35 cellular contexts compared by ENCODE assay signal in genomic region chr7:94270772-94271171, GRCh38.
DNase-seq lines count a peak whose midpoint lies in the region; ATAC-seq, FAIRE-seq and TF ChIP-seq lines count a peak whose summit lies in the region.
"Had no signal": no experiment of that assay in that cellular context is flagged by ENCODE, and none has a peak within 500 bp of the region (broad histone marks: within the 10 kb centered on the region; RNA-seq: fewer than 3 reads in every experiment).

No MANE protein-coding gene starts in this region.

- H4K20me1 ChIP-seq in HepG2 (ENCODE audit: insufficient read depth, low read length) (no peaks in the 10 kb centered on the region), K562 (replicated peaks; ENCODE audit: control insufficient read depth, insufficient read depth, low read length) (no peaks in the 10 kb centered on the region)
- H4K20me1 ChIP-seq: BLaER1; BLaER1 treated with 17β-estradiol and CSF1 and Interleukin-3, amounts not matched to agents 10 nM and 100 nM had no signal

- H3K9ac ChIP-seq in HepG2 (ENCODE audit: insufficient read depth, low read depth, low read length) = no peak overlapping the region
- H3K9ac ChIP-seq in K562 (ENCODE audit: insufficient read depth in 1 of 2, low read depth in 2 of 2, low read length in 2 of 2) = no peak overlapping the region
- H3K9ac ChIP-seq: BLaER1; BLaER1 treated with 17β-estradiol and CSF1 and Interleukin-3, amounts not matched to agents 10 nM and 100 nM had no signal

- BruUV-seq in HepG2 (replicated peaks; lab: Mats Ljungman, UMichigan) = no TSS peak
- no TSS peak for BruUV-seq in K562 (replicated peaks; lab: Mats Ljungman, UMichigan)

- in situ Hi-C loops in HepG2 (cut with HindIII; ENCODE audit: extremely low pct_ligation_motif_present, low pct_unique_long_range_greater_than_20kb) (no loop called here), K562 (cut with MboI) (no loop called here)

- H3K4me1 ChIP-seq in HepG2 (ENCODE audit: insufficient read depth, low read length) (no peaks in the 10 kb centered on the region), right lobe of liver (no peaks in the 10 kb centered on the region), K562 (replicated peaks in 1 of 2; ENCODE audit: control insufficient read depth in 2 of 2, insufficient read depth in 2 of 2, low read length in 2 of 2) (no peaks in the 10 kb centered on the region)
- H3K4me1 ChIP-seq: A549, Caco-2 had no signal

- 0% methylated on average over 1 of the region's 1 CpG for WGBS in HepG2 (ENCODE audit: low lambda C conversion rate)
- 69% methylated on average over 1 of the region's 1 CpG for WGBS in right lobe of liver (ENCODE audit: insufficient coverage, low coverage, low lambda C conversion rate, missing lambda C conversion rate)
- WGBS in K562 (ENCODE audit: insufficient coverage, low coverage, missing lambda C conversion rate) = 0% methylated on average over 1 of the region's 1 CpG

- H3K9me1 ChIP-seq in K562 (ENCODE audit: control insufficient read depth, insufficient read depth, low read length) = no peaks in the 10 kb centered on the region

- TF ChIP-seq RAD21 in HepG2 (CRISPR knock-in tag; IDR thresholded peaks at IDR 0.05) = no peak
- no peak for TF ChIP-seq RAD21 in K562 (CRISPR knock-in tag; conservative IDR thresholded peaks at IDR 0.05 in 1 of 2, IDR thresholded peaks at IDR 0.05 in 1 of 2)

- FAIRE-seq in HepG2 (lab: Jason Lieb, UNC) (no peak), G401.6 (lab: Jason Lieb, UNC) (peak; percentile 67), TTC549 (lab: Jason Lieb, UNC) (peak; percentile 11), K562 (lab: Jason Lieb, UNC) (no peak)
- FAIRE-seq: A204.1, D721Med had no signal

- intact Hi-C loops in HepG2 (cut with micrococcal nuclease; ENCODE audit: unreplicated experiment) = no loop called here
- intact Hi-C loops in right lobe of liver (cut with DNase I) = no loop called here
- intact Hi-C loops in K562 (cut with micrococcal nuclease) = loop anchor here (10.0 kb wide), 1 partner anchor 366 kb away; the partner anchor contains the start of gene GNGT1
- intact Hi-C loops in cardiac septum (cut with DNase I) = loop anchor here (10.0 kb wide), 1 partner anchor 376 kb away; the partner anchor contains the start of gene TFPI2

- H2AFZ ChIP-seq in HepG2 (ENCODE audit: low read length) (no peak overlapping the region), K562 (ENCODE audit: low read depth, low read length) (no peak overlapping the region)

- TF ChIP-seq CTCF in HepG2 (CRISPR knock-in tag; IDR thresholded peaks at IDR 0.05) (no peak), right lobe of liver (IDR thresholded peaks at IDR 0.05) (no peak), K562 (IDR thresholded peaks at IDR 0.05 in 2 of 3, conservative IDR thresholded peaks at IDR 0.05 in 1 of 3; ENCODE audit: insufficient read depth in 2 of 3, low read depth in 1 of 3, low read length in 3 of 3) (no peak), RWPE1 (conservative IDR thresholded peaks at IDR 0.05; ENCODE audit: low read depth) (no peak)

- ATAC-seq in HepG2 = no peak
- ATAC-seq in right lobe of liver = no peak
- no peak for ATAC-seq in K562
- ATAC-seq: A549; CD8-positive, alpha-beta T cell had no signal

- H3K9me3 ChIP-seq in HepG2 (ENCODE audit: low read length) (no peaks in the 10 kb centered on the region), right lobe of liver (no peaks in the 10 kb centered on the region), K562 (replicated peaks; ENCODE audit: control insufficient read depth, insufficient read depth, low read depth, low read length) (no peaks in the 10 kb centered on the region)
- H3K9me3 ChIP-seq: A549; BE2C; BLaER1; BLaER1 treated with 17β-estradiol and CSF1 and Interleukin-3, amounts not matched to agents 10 nM and 100 nM; Caco-2 had no signal

- no peak overlapping the region for H3K27ac ChIP-seq in HepG2 (ENCODE audit: extremely low read length, insufficient read depth, low read length)
- no peak overlapping the region for H3K27ac ChIP-seq in right lobe of liver
- H3K27ac ChIP-seq in K562 (ENCODE audit: extremely low read depth, low read depth, low read length) = no peak overlapping the region
- no peak overlapping the region for H3K27ac ChIP-seq in RWPE1
- H3K27ac ChIP-seq: 22Rv1; A549; BLaER1; BLaER1 treated with 17β-estradiol and CSF1 and Interleukin-3, amounts not matched to agents 10 nM and 100 nM; C4-2B had no signal

- H3K36me3 ChIP-seq in HepG2 (replicated peaks in 1 of 2; ENCODE audit: control insufficient read depth in 1 of 2, insufficient read depth in 2 of 2, low read length in 2 of 2) = no peaks in the 10 kb centered on the region
- H3K36me3 ChIP-seq in right lobe of liver = no peaks in the 10 kb centered on the region
- no peaks in the 10 kb centered on the region for H3K36me3 ChIP-seq in K562 (ENCODE audit: control insufficient read depth, insufficient read depth, low read length)
- H3K36me3 ChIP-seq: BE2C; BLaER1; BLaER1 treated with 17β-estradiol and CSF1 and Interleukin-3, amounts not matched to agents 10 nM and 100 nM had no signal

- POLR2A ChIA-PET in HepG2 (lab: Yijun Ruan, JAX) (no interaction called here), K562 (lab: Yijun Ruan, JAX) (no interaction called here), RWPE1 (lab: Yijun Ruan, JAX; ENCODE audit: low non-redundant PET) (no interaction called here)

- H3K4me3 ChIP-seq in HepG2 (replicated peaks in 1 of 3; ENCODE audit: insufficient read depth in 1 of 3, low read depth in 2 of 3, low read length in 3 of 3) = no peak overlapping the region
- H3K4me3 ChIP-seq in right lobe of liver = no peak overlapping the region
- no peak overlapping the region for H3K4me3 ChIP-seq in K562
- H3K4me3 ChIP-seq: A549; BLaER1; BLaER1 treated with 17β-estradiol and CSF1 and Interleukin-3, amounts not matched to agents 10 nM and 100 nM had no signal

- H3K27me3 ChIP-seq in HepG2 (ENCODE audit: control insufficient read depth in 1 of 2, insufficient read depth in 2 of 2, low read length in 2 of 2) (no peaks in the 10 kb centered on the region), right lobe of liver (no peaks in the 10 kb centered on the region), K562 (ENCODE audit: control insufficient read depth in 2 of 2, insufficient read depth in 2 of 2, low read length in 2 of 2) (no peaks in the 10 kb centered on the region)
- H3K27me3 ChIP-seq: BE2C; BLaER1; BLaER1 treated with 17β-estradiol and CSF1 and Interleukin-3, amounts not matched to agents 10 nM and 100 nM had no signal

- no peak for DNase-seq in HepG2 (ENCODE audit: low spot score)
- no peak for DNase-seq in right lobe of liver
- DNase-seq in K562 (ENCODE audit: extremely low read depth in 1 of 4, low spot score in 3 of 4) = no peak
- DNase-seq in RWPE1 (ENCODE audit: low spot score) = no peak
- no peak for DNase-seq in GM19240 (ENCODE audit: insufficient read length, low spot score)
- no peak for DNase-seq in cardiac septum (ENCODE audit: low spot score)
- DNase-seq: 8988T; ACHN; AML-193; BE2C; C1 segment of cervical spinal cord; Caco-2; Calu3; CD4-positive, alpha-beta memory T cell; CD4-positive, alpha-beta T cell; CD4-positive, CD25-positive, alpha-beta regulatory T cell; CD8-positive, alpha-beta memory T cell; CD8-positive, alpha-beta T cell; COR-L47; DMS 273 treated with DMSO at 0.1 percent for 48 hours; DMS153; DMS53; DMS79; DMS79 treated with DMSO at 0.1 percent for 48 hours; DND-41; EL had no signal

- CTCF ChIA-PET in HepG2 (lab: Yijun Ruan, JAX; ENCODE audit: low intra/inter-chr PET ratio, low total read pairs) (no interaction called here), K562 (lab: Yijun Ruan, JAX; ENCODE audit: low intra/inter-chr PET ratio) (no interaction called here), RWPE1 (lab: Yijun Ruan, JAX) (no interaction called here)

- no peak for TF ChIP-seq POLR2A in HepG2 (IDR thresholded peaks at IDR 0.05; ENCODE audit: insufficient read depth in 1 of 2, low read depth in 2 of 2, low read length in 2 of 2)
- TF ChIP-seq POLR2A in right lobe of liver (IDR thresholded peaks at IDR 0.05) = no peak
- no peak for TF ChIP-seq POLR2A in K562 (conservative IDR thresholded peaks at IDR 0.05)

- H3K79me2 ChIP-seq in HepG2 (ENCODE audit: insufficient read depth, low read length) = no peaks in the 10 kb centered on the region
- H3K79me2 ChIP-seq in K562 (ENCODE audit: control insufficient read depth, insufficient read depth, low read length) = no peaks in the 10 kb centered on the region

- H3K4me2 ChIP-seq in HepG2 (ENCODE audit: low read depth, low read length) (no peak overlapping the region), K562 (ENCODE audit: insufficient read depth, low read length) (no peak overlapping the region)
- H3K4me2 ChIP-seq: A549; BLaER1; BLaER1 treated with 17β-estradiol and CSF1 and Interleukin-3, amounts not matched to agents 10 nM and 100 nM had no signal

- TF ChIP-seq EP300 in HepG2 (IDR thresholded peaks at IDR 0.05; ENCODE audit: low read depth in 2 of 2, low read length in 2 of 2) = no peak
- no peak for TF ChIP-seq EP300 in HepG2 (CRISPR knock-in tag; IDR thresholded peaks at IDR 0.05; ENCODE audit: borderline replicate concordance)
- no peak for TF ChIP-seq EP300 in K562 (IDR thresholded peaks at IDR 0.05; ENCODE audit: low read length)

TF ChIP-seq in K562, 482 proteins besides CTCF, POLR2A, EP300 and RAD21:
- TF ChIP-seq TFE3 (CRISPR knock-in tag; IDR thresholded peaks at IDR 0.05) = peak; percentile 52
- TF ChIP-seq MYC (IDR thresholded peaks at IDR 0.05; ENCODE audit: low read depth, low read length) = no peak
- TF ChIP-seq MYC (CRISPR knock-in tag; IDR thresholded peaks at IDR 0.05; ENCODE audit: borderline replicate concordance, low read depth) = no peak
- peak; percentile 34; the same call in 1 of the 2 replicates for TF ChIP-seq RAD51 (IDR thresholded peaks at IDR 0.05; ENCODE audit: borderline replicate concordance, low read depth)
- peak; percentile 17; the same call in 1 of the 2 replicates for TF ChIP-seq USF2 (CRISPR knock-in tag; IDR thresholded peaks at IDR 0.05)

Comparison
In these comparisons a context has a peak if more than half of its experiments do, and no peak if none do; other contexts are left out.
1. intact Hi-C loops: an anchor here in K562 (10.0 kb wide) and cardiac septum (10.0 kb wide); none called in HepG2 and right lobe of liver.
2. Of the 241 proteins assayed by ChIP-seq in both HepG2 and K562: peak only in HepG2: none; only in K562: TFE3; in both: RAD51; in neither: 238; mixed calls (peak in some experiments, not most) for 1.